Comparison of ENCODE assay signal across 14 cellular contexts in the genomic region with DNA sequence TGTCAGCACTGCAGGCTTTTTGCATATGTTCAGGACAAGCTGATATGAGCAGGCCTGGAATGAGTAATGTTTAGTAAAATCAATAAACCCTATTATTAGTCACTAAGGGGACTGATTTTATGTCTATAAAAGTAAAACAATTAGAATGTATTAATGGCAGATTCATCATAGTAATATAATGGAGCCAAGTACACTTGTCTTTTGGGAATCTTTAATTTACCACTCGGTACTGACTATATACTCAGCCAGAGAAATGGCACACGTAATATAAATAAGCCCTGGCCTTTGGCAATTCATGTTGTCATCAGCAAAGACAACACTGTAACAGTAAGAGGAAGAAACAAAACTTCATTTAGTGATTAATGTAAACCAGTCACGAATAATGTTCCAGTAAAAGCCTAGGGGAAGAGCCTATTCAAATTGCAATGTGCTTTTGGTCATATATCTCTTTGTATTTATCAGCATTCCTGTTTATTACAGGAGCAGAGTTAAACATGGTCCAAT.
DNase-seq lines count a peak whose midpoint lies in the region; ATAC-seq, FAIRE-seq and TF ChIP-seq lines count a peak whose summit lies in the region.
"Had no signal": no experiment of that assay in that cellular context is flagged by ENCODE, and none has a peak within 500 bp of the region (broad histone marks: within the 10 kb centered on the region; RNA-seq: fewer than 3 reads in every experiment).

No MANE protein-coding gene starts in this region.

- TF ChIP-seq CTCF in HepG2 (CRISPR knock-in tag; IDR thresholded peaks at IDR 0.05) (no peak), stomach (IDR thresholded peaks at IDR 0.05) (no peak)

- H3K27me3 ChIP-seq in HepG2 (ENCODE audit: control insufficient read depth in 1 of 2, insufficient read depth in 2 of 2, low read length in 2 of 2) (no peaks in the 10 kb centered on the region), stomach (no peaks in the 10 kb centered on the region)

- no peak overlapping the region for H3K4me2 ChIP-seq in HepG2 (ENCODE audit: low read depth, low read length)

- TF ChIP-seq POLR2A in HepG2 (IDR thresholded peaks at IDR 0.05; ENCODE audit: insufficient read depth in 1 of 2, low read depth in 2 of 2, low read length in 2 of 2) (no peak), stomach (IDR thresholded peaks at IDR 0.05) (no peak)

- BruUV-seq in HepG2 (replicated peaks; lab: Mats Ljungman, UMichigan) = no TSS peak

- H2AFZ ChIP-seq in HepG2 (ENCODE audit: low read length) = no peak overlapping the region

- 0 out of 2 replicates have a peak overlapping the region, but pooled peaks have one; percentile 1 for H3K9ac ChIP-seq in HepG2 (ENCODE audit: insufficient read depth, low read depth, low read length)

- peak; percentile 67 for DNase-seq in Caki2 (ENCODE audit: low read depth)
- DNase-seq in HepG2 (ENCODE audit: low spot score) = no peak
- DNase-seq in stomach = no peak
- DNase-seq in iPS-NIHi11 (ENCODE audit: low spot score) = no peak
- no peak for DNase-seq in activated CD4-positive, CD25-positive, alpha-beta regulatory T cell (lab: John Stamatoyannopoulos, UW)
- DNase-seq: activated CD4-positive, alpha-beta T cell treated with anti-CD3 and anti-CD28 coated beads for 1 hour; activated T-cell treated with anti-CD3 and anti-CD28 coated beads, Interleukin-2, amount 50 U/mL, for 48 hours; aorta; effector CD4-positive, alpha-beta T cell; NCI-H2107; SW 1271 had no signal

- peak overlapping the region; percentile 83 for H3K27ac ChIP-seq in angular gyrus (ENCODE audit: low read depth, low read length)
- H3K27ac ChIP-seq in HepG2 (ENCODE audit: extremely low read length, insufficient read depth, low read length) = peak overlapping the region; percentile 36
- H3K27ac ChIP-seq in stomach = peak overlapping the region in 1 of 5 donors; percentile 15

- H3K36me3 ChIP-seq in HepG2 (replicated peaks in 1 of 2; ENCODE audit: control insufficient read depth in 1 of 2, insufficient read depth in 2 of 2, low read length in 2 of 2) (no peaks in the 10 kb centered on the region), stomach (peaks cover 0 to 24% (median 17%) of the 10 kb centered on the region in 4 donors)

- ATAC-seq in HG02852 (IDR thresholded peaks at IDR 0.05; ENCODE audit: unreplicated experiment) (peak; percentile 36), HepG2 (peak; percentile 29; the same call in 1 of the 3 replicates), HG03460 (IDR thresholded peaks at IDR 0.05; ENCODE audit: unreplicated experiment) (no peak)

- no peaks in the 10 kb centered on the region for H4K20me1 ChIP-seq in HepG2 (ENCODE audit: insufficient read depth, low read length)

- H3K4me3 ChIP-seq in HepG2 (replicated peaks in 1 of 3; ENCODE audit: insufficient read depth in 1 of 3, low read depth in 2 of 3, low read length in 3 of 3) = no peak overlapping the region
- H3K4me3 ChIP-seq in stomach = no peak overlapping the region

- no peaks in the 10 kb centered on the region for H3K79me2 ChIP-seq in HepG2 (ENCODE audit: insufficient read depth, low read length)

- in situ Hi-C loops in Caki2 (cut with HindIII; ENCODE audit: low pct_unique_long_range_greater_than_20kb, low sequenced_read_pairs) = no loop called here
- in situ Hi-C loops in HepG2 (cut with HindIII; ENCODE audit: extremely low pct_ligation_motif_present, low pct_unique_long_range_greater_than_20kb) = no loop called here

- 88% methylated on average over 3 of the region's 3 CpGs for WGBS in HepG2 (ENCODE audit: low lambda C conversion rate)
- 49 to 55% (median 54%) methylated on average over 3 of the region's 3 CpGs for WGBS in stomach, 5 donors

- no peak for TF ChIP-seq EP300 in HepG2 (IDR thresholded peaks at IDR 0.05; ENCODE audit: low read depth in 2 of 2, low read length in 2 of 2)
- no peak for TF ChIP-seq EP300 in HepG2 (CRISPR knock-in tag; IDR thresholded peaks at IDR 0.05; ENCODE audit: borderline replicate concordance)
- TF ChIP-seq EP300 in stomach (IDR thresholded peaks at IDR 0.05) = no peak

- H3K4me1 ChIP-seq in HepG2 (ENCODE audit: insufficient read depth, low read length) = peaks cover 52% of the 10 kb centered on the region
- peaks cover 0 to 18% (median 11%) of the 10 kb centered on the region in 4 donors for H3K4me1 ChIP-seq in stomach

- intact Hi-C loops in HepG2 (cut with micrococcal nuclease; ENCODE audit: unreplicated experiment) = loop anchor here (1.0 kb wide), 1 partner anchor 36 kb away; no protein-coding TSS in a partner anchor
- intact Hi-C loops in stomach (cut with DNase I; ENCODE audit: low total_unique reads) = no loop called here

- CTCF ChIA-PET in HepG2 (lab: Yijun Ruan, JAX; ENCODE audit: low intra/inter-chr PET ratio, low total read pairs) = no interaction called here

- POLR2A ChIA-PET in HepG2 (lab: Yijun Ruan, JAX) = no interaction called here

- no peak for TF ChIP-seq RAD21 in HepG2 (CRISPR knock-in tag; IDR thresholded peaks at IDR 0.05)

- no peak for FAIRE-seq in HepG2 (lab: Jason Lieb, UNC)

- H3K9me3 ChIP-seq in HepG2 (ENCODE audit: low read length) (no peaks in the 10 kb centered on the region), stomach (no peaks in the 10 kb centered on the region)

TF ChIP-seq in HepG2, 621 proteins besides CTCF, POLR2A, EP300 and RAD21:
- TF ChIP-seq MZF1 (CRISPR knock-in tag; IDR thresholded peaks at IDR 0.05; ENCODE audit: borderline replicate concordance) = no peak
- TF ChIP-seq ZKSCAN5 (CRISPR knock-in tag; IDR thresholded peaks at IDR 0.05) = no peak
- no peak for TF ChIP-seq ZNF253 (CRISPR knock-in tag; IDR thresholded peaks at IDR 0.05; ENCODE audit: borderline replicate concordance)
- no peak for TF ChIP-seq NR2F6 (IDR thresholded peaks at IDR 0.05)
- no peak for TF ChIP-seq NR2F6 (CRISPR knock-in tag; IDR thresholded peaks at IDR 0.05)
- no peak for TF ChIP-seq ZSCAN9 (CRISPR knock-in tag; IDR thresholded peaks at IDR 0.05; ENCODE audit: borderline replicate concordance)
- TF ChIP-seq CHD2 (IDR thresholded peaks at IDR 0.05; ENCODE audit: low read depth, low read length) = no peak
- no peak for TF ChIP-seq SIX1 (CRISPR knock-in tag; IDR thresholded peaks at IDR 0.05; ENCODE audit: borderline replicate concordance)
- no peak for TF ChIP-seq KDM5B (CRISPR knock-in tag; IDR thresholded peaks at IDR 0.05; ENCODE audit: borderline replicate concordance)
- no peak for TF ChIP-seq MEIS2 (CRISPR knock-in tag; IDR thresholded peaks at IDR 0.05)
- TF ChIP-seq, protein P1, sequence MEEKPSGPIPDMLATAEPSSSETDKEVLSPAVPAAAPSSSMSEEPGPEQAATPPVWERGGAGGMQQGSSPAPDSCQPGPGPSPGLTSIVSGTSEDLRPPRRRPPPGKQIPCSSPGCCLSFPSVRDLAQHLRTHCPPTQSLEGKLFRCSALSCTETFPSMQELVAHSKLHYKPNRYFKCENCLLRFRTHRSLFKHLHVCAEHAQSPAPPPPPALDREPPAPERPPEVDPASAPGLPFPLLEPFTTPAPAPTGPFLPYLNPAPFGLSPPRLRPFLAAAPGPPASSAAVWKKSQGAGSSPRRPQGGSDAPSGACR (CRISPR knock-in tag; IDR thresholded peaks at IDR 0.05) = no peak
- TF ChIP-seq TEAD3 (CRISPR knock-in tag; optimal IDR thresholded peaks at IDR 0.05; ENCODE audit: borderline replicate concordance) = no peak
- TF ChIP-seq, protein P2, sequence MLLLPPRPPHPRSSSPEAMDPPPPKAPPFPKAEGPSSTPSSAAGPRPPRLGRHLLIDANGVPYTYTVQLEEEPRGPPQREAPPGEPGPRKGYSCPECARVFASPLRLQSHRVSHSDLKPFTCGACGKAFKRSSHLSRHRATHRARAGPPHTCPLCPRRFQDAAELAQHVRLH (CRISPR knock-in tag; IDR thresholded peaks at IDR 0.05; ENCODE audit: borderline replicate concordance, low read depth) = no peak
- no peak for TF ChIP-seq ZNF224 (CRISPR knock-in tag; IDR thresholded peaks at IDR 0.05)
- TF ChIP-seq ZNF33B (CRISPR knock-in tag; IDR thresholded peaks at IDR 0.05) = no peak
- TF ChIP-seq, protein P3, sequence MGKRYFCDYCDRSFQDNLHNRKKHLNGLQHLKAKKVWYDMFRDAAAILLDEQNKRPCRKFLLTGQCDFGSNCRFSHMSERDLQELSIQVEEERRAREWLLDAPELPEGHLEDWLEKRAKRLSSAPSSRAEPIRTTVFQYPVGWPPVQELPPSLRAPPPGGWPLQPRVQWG (CRISPR knock-in tag; IDR thresholded peaks at IDR 0.05; ENCODE audit: borderline replicate concordance, low read depth) = no peak
- no peak for TF ChIP-seq FOXJ3 (CRISPR knock-in tag; IDR thresholded peaks at IDR 0.05; ENCODE audit: borderline replicate concordance)
- TF ChIP-seq ZNF460 (CRISPR knock-in tag; IDR thresholded peaks at IDR 0.05; ENCODE audit: borderline replicate concordance) = no peak
- no peak for TF ChIP-seq KDM1A (CRISPR knock-in tag; IDR thresholded peaks at IDR 0.05)
